ENCODE assay signal across 22 cellular contexts in genomic region chr7:123210986-123211385, GRCh38.
DNase-seq lines count a peak whose midpoint lies in the region; ATAC-seq lines count a peak whose summit lies in the region.
"Had no signal": no experiment of that assay in that cellular context is flagged by ENCODE, and none has a peak within 500 bp of the region (broad histone marks: within the 10 kb centered on the region; RNA-seq: fewer than 3 reads in every experiment).

No MANE protein-coding gene starts in this region.

- peak; percentile 64 for DNase-seq in NCI-H82 (lab: John Stamatoyannopoulos, UW)
- no peak for DNase-seq in NCI-H82 treated with DMSO at 0.1 percent for 48 hours (lab: John Stamatoyannopoulos, UW; ENCODE audit: unreplicated experiment)
- peak; percentile 96 for DNase-seq in amniotic epithelial cell (ENCODE audit: low read depth)
- DNase-seq in iris pigment epithelial cell (ENCODE audit: low read depth): peak; percentile 84
- DNase-seq in T-helper 2 cell: no peak
- DNase-seq in superior temporal gyrus (ENCODE audit: extremely low spot score): no peak
- DNase-seq: Calu3, DMS153, GM23248, HCEC 1CT, Kasumi-1, NCI-H1092 treated with DMSO at 0.1 percent for 48 hours, NCI-H1436, NCI-H187, NCI-H2081 treated with DMSO at 0.1 percent for 48 hours, NCI-H2171, NCI-H345, NCI-H524 treated with DMSO at 0.1 percent for 48 hours, SHP77 had no signal

- no peak for ATAC-seq in HG03045 (IDR thresholded peaks at IDR 0.05; ENCODE audit: unreplicated experiment)
- ATAC-seq: K562, Panc1 had no signal

Comparison
In these comparisons a context has a peak if more than half of its experiments do, and no peak if none do; other contexts are left out.
1. DNase-seq: peak in NCI-H82 (single experiment), amniotic epithelial cell (single experiment) and iris pigment epithelial cell (single experiment); none in NCI-H82 treated with DMSO at 0.1 percent for 48 hours (single experiment), T-helper 2 cell (0 of 5) and superior temporal gyrus (single experiment).